ENCODE assay signal across 24 cellular contexts in genomic region chr1:220699044-220699443, GRCh38. TPM values are rescaled to one million over a fixed set of nuclear protein-coding genes. Genes with fewer than 3 reads are reported as not detected.
A peak's percentile ranks its signal among the peaks of the same experiment; 100 is the strongest.
DNase-seq lines count a peak whose midpoint lies in the region; ATAC-seq and TF ChIP-seq lines count a peak whose summit lies in the region.
"Had no signal": no experiment of that assay in that cellular context is flagged by ENCODE, and none has a peak within 500 bp of the region (broad histone marks: within the 10 kb centered on the region; RNA-seq: fewer than 3 reads in every experiment).

No MANE protein-coding gene starts in this region.

- ATAC-seq in left lobe of liver: peak; percentile 21
- ATAC-seq in GM21515 (IDR thresholded peaks at IDR 0.05; ENCODE audit: unreplicated experiment): no peak

- peaks cover 10 to 42% (median 40%) of the 10 kb centered on the region in 10 experiments for H3K4me1 ChIP-seq in BLaER1 treated with 17β-estradiol and CSF1 and Interleukin-3, amounts not matched to agents 10 nM and 100 nM

- H3K9me3 ChIP-seq in BLaER1 treated with 17β-estradiol and CSF1 and Interleukin-3, amounts not matched to agents 10 nM and 100 nM (replicated peaks in 1 of 11): peaks cover 0 to 22% (median 12%) of the 10 kb centered on the region in 11 experiments; a peak in 16 of 22 replicates

- H4K20me1 ChIP-seq in BLaER1 treated with 17β-estradiol and CSF1 and Interleukin-3, amounts not matched to agents 10 nM and 100 nM: no peaks in the 10 kb centered on the region

- H3K27ac ChIP-seq in BLaER1 treated with 17β-estradiol and CSF1 and Interleukin-3, amounts not matched to agents 10 nM and 100 nM: no peak overlapping the region
- H3K27ac ChIP-seq: GM23248, KMS-11 had no signal

- DNase-seq in M059J (ENCODE audit: low read depth): peak; percentile 8
- DNase-seq in left lobe of liver (ENCODE audit: low spot score): no peak
- no peak for DNase-seq in progenitor cell of endocrine pancreas (ENCODE audit: low spot score, unreplicated experiment)
- no peak for DNase-seq in NCI-H524 (lab: John Stamatoyannopoulos, UW)
- no peak for DNase-seq in NCI-H82 (lab: John Stamatoyannopoulos, UW)
- DNase-seq: CD4-positive, alpha-beta T cell; GM23248; H7; NCI-H1092 treated with DMSO at 0.1 percent for 48 hours; NCI-H1436; NCI-H187; NCI-H2081 treated with DMSO at 0.1 percent for 48 hours; NCI-H2171 treated with DMSO at 0.1 percent for 48 hours; NCI-H345; NCI-H524 treated with DMSO at 0.1 percent for 48 hours; NCI-H774; NK-92 treated with Interleukin-12 subunit alpha and Interleukin-12 subunit beta, amount 100 ng/mL, for 24 hours; Right ventricle myocardium superior; RPMI8226 had no signal

- peak overlapping the region in 9 of 11 experiments; percentile 59 to 80 (median 72); a peak in 14 of 22 replicates for H3K4me2 ChIP-seq in BLaER1 treated with 17β-estradiol and CSF1 and Interleukin-3, amounts not matched to agents 10 nM and 100 nM
- H3K4me2 ChIP-seq: KMS-11 had no signal

- H3K27ac Mint-ChIP-seq in progenitor cell of endocrine pancreas: peak overlapping the region; percentile 59
- H3K27ac Mint-ChIP-seq: CD4-positive, alpha-beta T cell; IgD-negative memory B cell had no signal

- no peaks in the 10 kb centered on the region for H3K36me3 Mint-ChIP-seq in progenitor cell of endocrine pancreas (ENCODE audit: insufficient read depth)

- no peak overlapping the region for H3K4me3 ChIP-seq in BLaER1 treated with 17β-estradiol and CSF1 and Interleukin-3, amounts not matched to agents 10 nM and 100 nM
- H3K4me3 ChIP-seq: GM23248 had no signal

- TF ChIP-seq CTCF in progenitor cell of endocrine pancreas (IDR thresholded peaks at IDR 0.05; ENCODE audit: unreplicated experiment): no peak

- no peak overlapping the region for H3K4me3 Mint-ChIP-seq in progenitor cell of endocrine pancreas (ENCODE audit: low read depth)
- H3K4me3 Mint-ChIP-seq: CD4-positive, alpha-beta T cell; IgD-negative memory B cell had no signal

- no peaks in the 10 kb centered on the region for H3K27me3 ChIP-seq in BLaER1 treated with 17β-estradiol and CSF1 and Interleukin-3, amounts not matched to agents 10 nM and 100 nM

- H3K4me1 Mint-ChIP-seq in progenitor cell of endocrine pancreas (ENCODE audit: low read depth): peaks cover 7% of the 10 kb centered on the region

- H3K27me3 Mint-ChIP-seq in progenitor cell of endocrine pancreas: peaks cover 8% of the 10 kb centered on the region
- H3K27me3 Mint-ChIP-seq: IgD-negative memory B cell had no signal

- no peaks in the 10 kb centered on the region for H3K9me3 Mint-ChIP-seq in progenitor cell of endocrine pancreas (ENCODE audit: low read depth)
- H3K9me3 Mint-ChIP-seq: CD4-positive, alpha-beta T cell; IgD-negative memory B cell had no signal

- H3K36me3 ChIP-seq in BLaER1 treated with 17β-estradiol and CSF1 and Interleukin-3, amounts not matched to agents 10 nM and 100 nM: no peaks in the 10 kb centered on the region

- no peak overlapping the region for H3K9ac ChIP-seq in BLaER1 treated with 17β-estradiol and CSF1 and Interleukin-3, amounts not matched to agents 10 nM and 100 nM
- H3K9ac ChIP-seq: GM23248, KMS-11 had no signal

RNA-seq across cellular contexts. Expression of gene C1orf115, which starts 8.9 kb away (rescaled TPM):
- 0.02 and 0.54 TPM in 2 replicates for total RNA-seq in M059J (2014; rRNA removed; shearing (Covaris generic))
- total RNA-seq in left lobe of liver: 49.9 TPM
- total RNA-seq in progenitor cell of endocrine pancreas: 9.7 and 9.8 TPM in 2 replicates

RNA-seq across cellular contexts. Expression of gene MTARC2, which starts 49.1 kb away (rescaled TPM):
- 1.1 TPM in 1 of 2 replicates, not detected in the other for total RNA-seq in M059J (2014; rRNA removed; shearing (Covaris generic))
- total RNA-seq in left lobe of liver (129 TPM), progenitor cell of endocrine pancreas (14.3 and 18.3 TPM in 2 replicates)
- total RNA-seq: CD4-positive, alpha-beta T cell; G401 had no signal
